9 cellular contexts compared by ENCODE assay signal in genomic region chr6:18997375-18997826, GRCh38.
A peak's percentile ranks its signal among the peaks of the same experiment; 100 is the strongest.
DNase-seq lines count a peak whose midpoint lies in the region; ATAC-seq, FAIRE-seq and TF ChIP-seq lines count a peak whose summit lies in the region.
"Had no signal": no experiment of that assay in that cellular context is flagged by ENCODE, and none has a peak within 500 bp of the region (broad histone marks: within the 10 kb centered on the region; RNA-seq: fewer than 3 reads in every experiment).

No MANE protein-coding gene starts in this region.

- no peak overlapping the region for H2AFZ ChIP-seq in SK-N-SH (ENCODE audit: low read depth)

- TF ChIP-seq POLR2A in transverse colon (IDR thresholded peaks at IDR 0.05), result no peak

- H3K27me3 ChIP-seq in SK-N-SH (ENCODE audit: insufficient read depth) (no peaks in the 10 kb centered on the region), heart right ventricle (no peaks in the 10 kb centered on the region), transverse colon (no peaks in the 10 kb centered on the region)

- H3K9me3 ChIP-seq in SK-N-SH (no peaks in the 10 kb centered on the region), heart right ventricle (peaks cover 0 to 19% (median 0%) of the 10 kb centered on the region in 11 donors), transverse colon (no peaks in the 10 kb centered on the region)

- peaks cover 11% of the 10 kb centered on the region for H3K9me3 Mint-ChIP-seq in activated T-cell treated with anti-CD3 and anti-CD28 coated beads, Interleukin-2, amount 50 U/mL, for 24 hours

- no peak for FAIRE-seq in HTR-8/SVneo (lab: Jason Lieb, UNC)

- intact Hi-C loops in heart right ventricle (cut with DNase I) (loop anchor here in 3 of 10 donors (10.0 kb wide), 3 partner anchors 847 to 1057 kb away; no protein-coding TSS in a partner anchor), transverse colon (cut with DNase I; ENCODE audit: low total_unique reads) (no loop called here)

- no peaks in the 10 kb centered on the region for H3K36me3 Mint-ChIP-seq in activated T-cell treated with anti-CD3 and anti-CD28 coated beads, Interleukin-2, amount 50 U/mL, for 24 hours (ENCODE audit: low read depth)

- in situ Hi-C loops in transverse colon (cut with MboI; ENCODE audit: low pct_ligation_motif_present in 1 of 4, low pct_unique_long_range_greater_than_20kb in 1 of 4, low sequenced_read_pairs in 3 of 4), result loop anchor here in 1 of 4 donors (25.0 kb wide), 2 partner anchors 865 to 1065 kb away; no protein-coding TSS in a partner anchor

- no peak overlapping the region for H3K9ac ChIP-seq in SK-N-SH

- no peak overlapping the region for H3K4me2 ChIP-seq in SK-N-SH

- TF ChIP-seq CTCF in SK-N-SH (IDR thresholded peaks at IDR 0.05) (peak; percentile 66), heart right ventricle (IDR thresholded peaks at IDR 0.05) (peak in 8 of 9 donors; percentile 22 to 60 (median 50)), transverse colon (IDR thresholded peaks at IDR 0.05) (peak; percentile 29 to 52 (median 39))

- no peaks in the 10 kb centered on the region for H3K9me2 ChIP-seq in SK-N-SH

- TF ChIP-seq EP300 in SK-N-SH (IDR thresholded peaks at IDR 0.05; ENCODE audit: borderline replicate concordance in 1 of 2, low read depth in 1 of 2, low read length in 1 of 2) (no peak), transverse colon (IDR thresholded peaks at IDR 0.05; ENCODE audit: low read depth) (no peak)

- TF ChIP-seq RAD21 in SK-N-SH (IDR thresholded peaks at IDR 0.05; ENCODE audit: low read length), result peak; percentile 64

- H3K4me1 Mint-ChIP-seq in activated T-cell treated with anti-CD3 and anti-CD28 coated beads, Interleukin-2, amount 50 U/mL, for 24 hours (ENCODE audit: low read depth), result no peaks in the 10 kb centered on the region
- H3K4me1 Mint-ChIP-seq: B cell had no signal

- H3F3A ChIP-seq in SK-N-SH (replicated peaks; ENCODE audit: insufficient read depth), result no peaks in the 10 kb centered on the region

- no peaks in the 10 kb centered on the region for H3K79me2 ChIP-seq in SK-N-SH (ENCODE audit: insufficient read depth)

- H3K4me3 Mint-ChIP-seq in activated T-cell treated with anti-CD3 and anti-CD28 coated beads, Interleukin-2, amount 50 U/mL, for 24 hours, result no peak overlapping the region
- H3K4me3 Mint-ChIP-seq: B cell had no signal

- WGBS in SK-N-SH (ENCODE audit: low lambda C conversion rate), result 0% methylated on average over 2 of the region's 2 CpGs
- WGBS in heart right ventricle, 2 donors, result 32 to 40% methylated on average over 2 of the region's 2 CpGs
- WGBS in transverse colon (ENCODE audit: low coverage in 1 of 2), 2 donors, result 27% methylated on average over 2 of the region's 2 CpGs; no CpG with 5 or more reads in 1 of the 2 donors

- ATAC-seq in GM21717 (IDR thresholded peaks at IDR 0.05; ENCODE audit: unreplicated experiment) (peak; percentile 95), heart right ventricle (peak in 3 of 8 donors; percentile 41 to 73 (median 61))

- CTCF ChIA-PET in SK-N-SH (lab: Yijun Ruan, JAX), result interaction anchor here (0.9 to 1.7 kb wide), 6 partner anchors 9 to 1059 kb away, joined by 3 to 9 read pairs (median 4); no protein-coding TSS in a partner anchor

- H3K4me1 ChIP-seq in SK-N-SH (ENCODE audit: control insufficient read depth in 1 of 2, insufficient read depth in 2 of 2, low read depth in 1 of 2, low read length in 1 of 2) (no peaks in the 10 kb centered on the region), heart right ventricle (no peaks in the 10 kb centered on the region), transverse colon (no peaks in the 10 kb centered on the region)

- H3K27me3 Mint-ChIP-seq in activated T-cell treated with anti-CD3 and anti-CD28 coated beads, Interleukin-2, amount 50 U/mL, for 24 hours, result no peaks in the 10 kb centered on the region
- H3K27me3 Mint-ChIP-seq: B cell had no signal

- H3K4me3 ChIP-seq in SK-N-SH (ENCODE audit: low read depth in 2 of 2, low read length in 1 of 2) (no peak overlapping the region), heart right ventricle (no peak overlapping the region), transverse colon (no peak overlapping the region)

- no peaks in the 10 kb centered on the region for H4K20me1 ChIP-seq in SK-N-SH (ENCODE audit: insufficient read depth)

- no peak overlapping the region for H3K27ac Mint-ChIP-seq in activated T-cell treated with anti-CD3 and anti-CD28 coated beads, Interleukin-2, amount 50 U/mL, for 24 hours
- H3K27ac Mint-ChIP-seq: B cell had no signal

- H3K27ac ChIP-seq in SK-N-SH (ENCODE audit: low read depth in 2 of 2, low read length in 1 of 2), result no peak overlapping the region
- no peak overlapping the region for H3K27ac ChIP-seq in heart right ventricle
- H3K27ac ChIP-seq in transverse colon, result no peak overlapping the region

- DNase-seq in NCI-H1092 treated with DMSO at 0.1 percent for 48 hours (lab: John Stamatoyannopoulos, UW), result peak; percentile 53
- DNase-seq in NCI-H1092 (lab: John Stamatoyannopoulos, UW), result no peak
- DNase-seq in HTR-8/SVneo (ENCODE audit: insufficient read length, low spot score), result peak; percentile 32
- peak; percentile 31 for DNase-seq in SK-N-SH
- DNase-seq in heart right ventricle, result no peak
- no peak for DNase-seq in transverse colon
- no peak for DNase-seq in activated T-cell treated with anti-CD3 and anti-CD28 coated beads, Interleukin-2, amount 50 U/mL, for 24 hours

- POLR2A ChIA-PET in SK-N-SH (lab: Yijun Ruan, JAX), result interaction anchor here (0.6 kb wide), 1 partner anchor 627 kb away, joined by 3 read pairs; no protein-coding TSS in a partner anchor

- no peaks in the 10 kb centered on the region for H3K36me3 ChIP-seq in SK-N-SH (replicated peaks in 1 of 2; ENCODE audit: control insufficient read depth in 1 of 2, insufficient read depth in 2 of 2, low read length in 1 of 2)
- no peaks in the 10 kb centered on the region for H3K36me3 ChIP-seq in heart right ventricle
- no peaks in the 10 kb centered on the region for H3K36me3 ChIP-seq in transverse colon

TF ChIP-seq in SK-N-SH, 30 proteins besides CTCF, POLR2A, EP300 and RAD21:
- TF ChIP-seq CHD2 (IDR thresholded peaks at IDR 0.05; ENCODE audit: low read length, partially characterized antibody), result no peak
- peak; percentile 54 for TF ChIP-seq SMC3 (IDR thresholded peaks at IDR 0.05; ENCODE audit: low read depth, low read length)

Comparison
In these comparisons a context has a peak if more than half of its experiments do, and no peak if none do; other contexts are left out.
1. DNase-seq: peak in NCI-H1092 treated with DMSO at 0.1 percent for 48 hours (single experiment), HTR-8/SVneo (single experiment) and SK-N-SH (single experiment); none in NCI-H1092 (single experiment), heart right ventricle (0 of 2), transverse colon (single experiment) and activated T-cell treated with anti-CD3 and anti-CD28 coated beads, Interleukin-2, amount 50 U/mL, for 24 hours (single experiment).
2. Peak in every context shown above with its lines, with median percentiles within 50 percentile points of each other: CTCF ChIP-seq.